ENCODE assay signal across 16 cellular contexts in the genomic region with DNA sequence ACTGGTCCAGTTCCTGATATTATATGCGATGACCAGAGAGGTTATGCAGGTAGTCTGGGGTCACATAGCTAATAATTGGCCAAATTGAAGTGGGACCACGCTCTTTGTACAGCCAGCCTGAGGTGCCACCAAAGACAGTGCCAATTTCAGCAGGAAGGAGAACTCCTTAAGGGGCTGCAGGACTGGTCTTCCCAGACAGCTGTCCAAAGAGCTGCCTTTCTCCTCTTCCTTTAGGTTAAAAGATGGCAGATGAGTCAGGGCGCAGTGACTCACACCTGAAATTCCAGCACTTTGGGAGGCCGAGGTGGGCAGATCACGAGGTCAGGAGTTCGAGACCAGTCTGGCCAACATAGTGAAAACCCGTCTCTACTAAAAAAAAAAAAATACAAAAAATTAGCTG.
DNase-seq lines count a peak whose midpoint lies in the region; TF ChIP-seq lines count a peak whose summit lies in the region.
"Had no signal": no experiment of that assay in that cellular context is flagged by ENCODE, and none has a peak within 500 bp of the region (broad histone marks: within the 10 kb centered on the region; RNA-seq: fewer than 3 reads in every experiment).

No MANE protein-coding gene starts in this region.

- H3K4me3 ChIP-seq in breast epithelium (no peak overlapping the region), esophagus muscularis mucosa (no peak overlapping the region), esophagus squamous epithelium (no peak overlapping the region), Caco-2 (ENCODE audit: low read depth, low read length) (no peak overlapping the region)
- H3K4me3 ChIP-seq: HAP-1, SJSA1 had no signal

- H3K36me3 Mint-ChIP-seq in MCF 10A (ENCODE audit: insufficient read depth, unreplicated experiment) (no peaks in the 10 kb centered on the region), Calu3 (ENCODE audit: insufficient read depth, unreplicated experiment) (no peaks in the 10 kb centered on the region), Caco-2 (ENCODE audit: insufficient read depth, unreplicated experiment) (no peaks in the 10 kb centered on the region)
- no peaks in the 10 kb centered on the region for H3K36me3 Mint-ChIP-seq in activated naive CD4-positive, alpha-beta T cell treated with anti-CD3 and anti-CD28 coated beads for 36 hours (ENCODE audit: low read depth)

- TF ChIP-seq EP300 in esophagus muscularis mucosa (IDR thresholded peaks at IDR 0.05) = no peak

- H3K27me3 Mint-ChIP-seq in MCF 10A (ENCODE audit: insufficient read depth, unreplicated experiment) = no peaks in the 10 kb centered on the region
- peaks cover 57% of the 10 kb centered on the region for H3K27me3 Mint-ChIP-seq in Calu3 (ENCODE audit: unreplicated experiment)
- no peaks in the 10 kb centered on the region for H3K27me3 Mint-ChIP-seq in Caco-2 (ENCODE audit: insufficient read depth, unreplicated experiment)
- peaks cover 7% of the 10 kb centered on the region for H3K27me3 Mint-ChIP-seq in activated naive CD4-positive, alpha-beta T cell treated with anti-CD3 and anti-CD28 coated beads for 36 hours (ENCODE audit: low read depth)

- TF ChIP-seq CTCF in MCF 10A (IDR thresholded peaks at IDR 0.05; ENCODE audit: unreplicated experiment) (no peak), breast epithelium (IDR thresholded peaks at IDR 0.05) (no peak), esophagus muscularis mucosa (IDR thresholded peaks at IDR 0.05) (no peak), Calu3 (IDR thresholded peaks at IDR 0.05; ENCODE audit: unreplicated experiment) (no peak), esophagus squamous epithelium (IDR thresholded peaks at IDR 0.05) (no peak), Caco-2 (IDR thresholded peaks at IDR 0.05; ENCODE audit: insufficient read depth in 1 of 2, low read depth in 1 of 2, low read length in 1 of 2, severe bottlenecking in 1 of 2, unreplicated experiment in 1 of 2) (no peak)

- CTCF ChIA-PET in MCF 10A (lab: Yijun Ruan, JAX) = no interaction called here
- CTCF ChIA-PET in Calu3 (lab: Charles Lee) = no interaction called here
- CTCF ChIA-PET in Caco-2 (lab: Charles Lee) = no interaction called here
- CTCF ChIA-PET in activated naive CD4-positive, alpha-beta T cell treated with anti-CD3 and anti-CD28 coated beads for 36 hours (lab: Charles Lee) = no interaction called here

- peaks cover 37% of the 10 kb centered on the region for H3K4me1 Mint-ChIP-seq in MCF 10A (ENCODE audit: insufficient read depth, unreplicated experiment)
- H3K4me1 Mint-ChIP-seq in Calu3 (ENCODE audit: low read depth, unreplicated experiment) = peaks cover 7% of the 10 kb centered on the region
- H3K4me1 Mint-ChIP-seq in Caco-2 (ENCODE audit: low read depth, unreplicated experiment) = peaks cover 9% of the 10 kb centered on the region
- no peaks in the 10 kb centered on the region for H3K4me1 Mint-ChIP-seq in activated naive CD4-positive, alpha-beta T cell treated with anti-CD3 and anti-CD28 coated beads for 36 hours (ENCODE audit: low read depth)

- H3K27me3 ChIP-seq in breast epithelium (no peaks in the 10 kb centered on the region), esophagus muscularis mucosa (no peaks in the 10 kb centered on the region), esophagus squamous epithelium (no peaks in the 10 kb centered on the region), Caco-2 (replicated peaks; ENCODE audit: control insufficient read depth, insufficient read depth, low read length) (no peaks in the 10 kb centered on the region)
- H3K27me3 ChIP-seq: SJSA1 had no signal

- BruUV-seq in MCF 10A (replicated peaks; lab: Mats Ljungman, UMichigan) = no TSS peak
- no TSS peak for BruUV-seq in Calu3 (replicated peaks; lab: Mats Ljungman, UMichigan)
- no TSS peak for BruUV-seq in Caco-2 (replicated peaks; lab: Mats Ljungman, UMichigan)

- intact Hi-C loops in MCF 10A (cut with micrococcal nuclease) = no loop called here
- intact Hi-C loops in breast epithelium (cut with DNase I; ENCODE audit: low total_unique reads) = no loop called here
- intact Hi-C loops in esophagus muscularis mucosa (cut with DNase I) = no loop called here
- intact Hi-C loops in Calu3 (cut with micrococcal nuclease; ENCODE audit: unreplicated experiment) = no loop called here
- intact Hi-C loops in esophagus squamous epithelium (cut with DNase I) = no loop called here
- intact Hi-C loops in Caco-2 (cut with micrococcal nuclease; ENCODE audit: unreplicated experiment) = no loop called here
- intact Hi-C loops in activated naive CD4-positive, alpha-beta T cell treated with anti-CD3 and anti-CD28 coated beads for 36 hours (cut with micrococcal nuclease) = no loop called here

- peaks cover 0 to 4% of the 10 kb centered on the region in 2 donors for H3K9me3 ChIP-seq in breast epithelium
- H3K9me3 ChIP-seq in esophagus muscularis mucosa = peaks cover 0 to 12% (median 5%) of the 10 kb centered on the region in 4 donors
- peaks cover 0 to 8% (median 0%) of the 10 kb centered on the region in 3 donors for H3K9me3 ChIP-seq in esophagus squamous epithelium
- no peaks in the 10 kb centered on the region for H3K9me3 ChIP-seq in Caco-2
- H3K9me3 ChIP-seq: HAP-1, SJSA1 had no signal

- POLR2A ChIA-PET in MCF 10A (lab: Yijun Ruan, JAX) = no interaction called here
- POLR2A ChIA-PET in Caco-2 (lab: Charles Lee) = no interaction called here

- H3K27ac ChIP-seq in breast epithelium (no peak overlapping the region), esophagus muscularis mucosa (replicated peaks in 1 of 4) (no peak overlapping the region), esophagus squamous epithelium (no peak overlapping the region)

- H3K36me3 ChIP-seq in breast epithelium = no peaks in the 10 kb centered on the region
- no peaks in the 10 kb centered on the region for H3K36me3 ChIP-seq in esophagus muscularis mucosa
- no peaks in the 10 kb centered on the region for H3K36me3 ChIP-seq in esophagus squamous epithelium
- no peaks in the 10 kb centered on the region for H3K36me3 ChIP-seq in Caco-2 (ENCODE audit: control insufficient read depth, insufficient read depth, low read length)
- H3K36me3 ChIP-seq: HAP-1, SJSA1 had no signal

- TF ChIP-seq POLR2A in breast epithelium (IDR thresholded peaks at IDR 0.05) = no peak
- TF ChIP-seq POLR2A in esophagus muscularis mucosa (IDR thresholded peaks at IDR 0.05; ENCODE audit: low read depth) = no peak
- TF ChIP-seq POLR2A in esophagus squamous epithelium (IDR thresholded peaks at IDR 0.05) = no peak

- WGBS in esophagus muscularis mucosa = 98% methylated on average over 7 of the region's 7 CpGs
- WGBS in esophagus squamous epithelium, 2 donors = 75 to 81% methylated on average over 4 to 7 of the region's 7 CpGs

- H3K9me3 Mint-ChIP-seq in MCF 10A (ENCODE audit: unreplicated experiment) (peaks cover 8% of the 10 kb centered on the region), Calu3 (ENCODE audit: low read depth, unreplicated experiment) (peaks cover 10% of the 10 kb centered on the region), Caco-2 (ENCODE audit: unreplicated experiment) (peaks cover 10% of the 10 kb centered on the region)
- peaks cover 5% of the 10 kb centered on the region for H3K9me3 Mint-ChIP-seq in activated naive CD4-positive, alpha-beta T cell treated with anti-CD3 and anti-CD28 coated beads for 36 hours

- H3K27ac Mint-ChIP-seq in MCF 10A (ENCODE audit: low read depth, unreplicated experiment) = no peak overlapping the region
- no peak overlapping the region for H3K27ac Mint-ChIP-seq in Calu3 (ENCODE audit: unreplicated experiment)
- H3K27ac Mint-ChIP-seq in Caco-2 (ENCODE audit: unreplicated experiment) = no peak overlapping the region
- no peak overlapping the region for H3K27ac Mint-ChIP-seq in activated naive CD4-positive, alpha-beta T cell treated with anti-CD3 and anti-CD28 coated beads for 36 hours

- H3K4me1 ChIP-seq in breast epithelium (peaks cover 0 to 6% of the 10 kb centered on the region in 2 donors), esophagus muscularis mucosa (peaks cover 25 to 44% (median 39%) of the 10 kb centered on the region in 4 donors), esophagus squamous epithelium (peaks cover under 1 to 38% (median 10%) of the 10 kb centered on the region in 3 donors), Caco-2 (no peaks in the 10 kb centered on the region)
- H3K4me1 ChIP-seq: HAP-1 had no signal

- H3K4me3 Mint-ChIP-seq in MCF 10A (ENCODE audit: unreplicated experiment) = no peak overlapping the region
- H3K4me3 Mint-ChIP-seq in Calu3 (ENCODE audit: low read depth, unreplicated experiment) = no peak overlapping the region
- no peak overlapping the region for H3K4me3 Mint-ChIP-seq in Caco-2 (ENCODE audit: unreplicated experiment)
- no peak overlapping the region for H3K4me3 Mint-ChIP-seq in activated naive CD4-positive, alpha-beta T cell treated with anti-CD3 and anti-CD28 coated beads for 36 hours

- DNase-seq in MCF 10A (ENCODE audit: unreplicated experiment) (peak; percentile 11), breast epithelium (ENCODE audit: low spot score in 2 of 2) (no peak), RKO (ENCODE audit: low spot score) (peak; percentile 4), esophagus muscularis mucosa (ENCODE audit: extremely low spot score) (peak; percentile 60), Calu3 (no peak), esophagus squamous epithelium (lab: John Stamatoyannopoulos, UW) (no peak), Caco-2 (no peak)
- DNase-seq in activated naive CD4-positive, alpha-beta T cell treated with anti-CD3 and anti-CD28 coated beads for 36 hours = no peak
- DNase-seq: COR-L47, NCI-H1417, NCI-H2029, NCI-H2171, NCI-H446, NCI-H69 had no signal

Comparison
In these comparisons a context has a peak if more than half of its experiments do, and no peak if none do; other contexts are left out.
1. DNase-seq: peak in MCF 10A (single experiment), RKO (single experiment) and esophagus muscularis mucosa (single experiment); none in breast epithelium (0 of 2), Calu3 (single experiment), esophagus squamous epithelium (single experiment), Caco-2 (0 of 2) and activated naive CD4-positive, alpha-beta T cell treated with anti-CD3 and anti-CD28 coated beads for 36 hours (single experiment).